8 cellular contexts compared by ENCODE assay signal in genomic region chr6:30724906-30725667, GRCh38. TPM values are rescaled to one million over a fixed set of nuclear protein-coding genes. Genes with fewer than 3 reads are reported as not detected.
DNase-seq lines count a peak whose midpoint lies in the region; ATAC-seq, FAIRE-seq and TF ChIP-seq lines count a peak whose summit lies in the region.

No MANE protein-coding gene starts in this region.

- H3K9me3 ChIP-seq in A673 (ENCODE audit: low read depth, low read length, poor library complexity, severe bottlenecking), result no peaks in the 10 kb centered on the region
- H3K9me3 ChIP-seq in mesodermal cell (ENCODE audit: control insufficient read depth, low read length), result no peaks in the 10 kb centered on the region

- peaks cover 76% of the 10 kb centered on the region for H3K36me3 Mint-ChIP-seq in activated CD4-positive, alpha-beta memory T cell treated with anti-CD3 and anti-CD28 coated beads, Interleukin-2, amount 10 ng/mL, durations not matched to agents 7 days and 5 days (ENCODE audit: low read depth)

- intact Hi-C loops in A673 (cut with micrococcal nuclease; ENCODE audit: unreplicated experiment), result loop anchor here (5.0 kb wide), 2 partner anchors 152 to 362 kb away; no protein-coding TSS in a partner anchor

- H3K36me3 ChIP-seq in A673 (ENCODE audit: insufficient read depth, low read length, poor library complexity, severe bottlenecking) (peaks cover 60% of the 10 kb centered on the region), mesodermal cell (ENCODE audit: control insufficient read depth, insufficient read depth, low read length) (peaks cover 71% of the 10 kb centered on the region)

- peak overlapping the region; percentile 48 for H3K27ac Mint-ChIP-seq in activated CD4-positive, alpha-beta memory T cell treated with anti-CD3 and anti-CD28 coated beads, Interleukin-2, amount 10 ng/mL, durations not matched to agents 7 days and 5 days

- CTCF ChIA-PET in A673 (lab: Charles Lee), result no interaction called here
- CTCF ChIA-PET in activated CD4-positive, alpha-beta memory T cell treated with anti-CD3 and anti-CD28 coated beads, Interleukin-2, amount 10 ng/mL, durations not matched to agents 7 days and 5 days (lab: Charles Lee), result interaction anchor here (25.8 kb wide), 1 partner anchor 47 kb away, joined by 626 read pairs; the partner anchor contains the start of gene DHX16

- POLR2A ChIA-PET in A673 (lab: Charles Lee; ENCODE audit: low non-redundant PET), result no interaction called here
- POLR2A ChIA-PET in activated CD4-positive, alpha-beta memory T cell treated with anti-CD3 and anti-CD28 coated beads, Interleukin-2, amount 10 ng/mL, durations not matched to agents 7 days and 5 days (lab: Charles Lee), result interaction anchor here (0.7 to 16.4 kb wide), 9 partner anchors 8 to 110 kb away, joined by 3 to 561 read pairs (median 8); partner anchors contain the start of genes DHX16 and MDC1

- no peak for TF ChIP-seq CTCF in A673 (conservative IDR thresholded peaks at IDR 0.05; ENCODE audit: low read depth, low read length)

- peaks cover 21% of the 10 kb centered on the region for H3K4me1 ChIP-seq in A673 (ENCODE audit: insufficient read depth, low read length, poor library complexity, severe bottlenecking)
- H3K4me1 ChIP-seq in mesodermal cell (ENCODE audit: control insufficient read depth, insufficient read depth, low read length, poor library complexity, severe bottlenecking), result peaks cover 26% of the 10 kb centered on the region

- 89 to 100% methylated on average over 2 to 3 of the region's 6 CpGs for WGBS in mesodermal cell (ENCODE audit: insufficient coverage in 2 of 2), 2 experiments

- DNase-seq in A673 (ENCODE audit: low spot score) (peak; percentile 28), NCI-H187 (lab: John Stamatoyannopoulos, UW) (no peak)
- DNase-seq in activated CD4-positive, alpha-beta memory T cell treated with anti-CD3 and anti-CD28 coated beads, Interleukin-2, amount 10 ng/mL, durations not matched to agents 7 days and 5 days, result no peak
- no peak for DNase-seq in stimulated activated naive CD4-positive, alpha-beta T cell treated with Interleukin-2 at 50 U/mL for 16 hours (lab: John Stamatoyannopoulos, UW)
- no peak for DNase-seq in stimulated activated CD8-positive, alpha-beta memory T cell treated with anti-CD3 and anti-CD28 coated beads, Interleukin-4, amount 100 ng/mL, for 48 hours

- H3K9me3 Mint-ChIP-seq in activated CD4-positive, alpha-beta memory T cell treated with anti-CD3 and anti-CD28 coated beads, Interleukin-2, amount 10 ng/mL, durations not matched to agents 7 days and 5 days, result no peaks in the 10 kb centered on the region

- FAIRE-seq in G401.6 (lab: Jason Lieb, UNC), result peak; percentile 27

- no TSS peak for BruUV-seq in A673 (replicated peaks; lab: Mats Ljungman, UMichigan)

- no peaks in the 10 kb centered on the region for H3K27me3 ChIP-seq in A673 (replicated peaks; ENCODE audit: insufficient read depth, low read depth, low read length, poor library complexity)

- peak overlapping the region; percentile 33 for H3K4me3 Mint-ChIP-seq in activated CD4-positive, alpha-beta memory T cell treated with anti-CD3 and anti-CD28 coated beads, Interleukin-2, amount 10 ng/mL, durations not matched to agents 7 days and 5 days

- H3K27ac ChIP-seq in A673 (ENCODE audit: low read depth, low read length, poor library complexity, severe bottlenecking) (peak overlapping the region; percentile 7), mesodermal cell (ENCODE audit: low read depth, low read length, severe bottlenecking) (no peak overlapping the region)

- no peak for ATAC-seq in GM21529 (IDR thresholded peaks at IDR 0.05; ENCODE audit: unreplicated experiment)

- H3K27me3 Mint-ChIP-seq in activated CD4-positive, alpha-beta memory T cell treated with anti-CD3 and anti-CD28 coated beads, Interleukin-2, amount 10 ng/mL, durations not matched to agents 7 days and 5 days, result no peaks in the 10 kb centered on the region

- H3K4me1 Mint-ChIP-seq in activated CD4-positive, alpha-beta memory T cell treated with anti-CD3 and anti-CD28 coated beads, Interleukin-2, amount 10 ng/mL, durations not matched to agents 7 days and 5 days, result peaks cover 41% of the 10 kb centered on the region

- no peak overlapping the region for H3K4me3 ChIP-seq in A673 (ENCODE audit: low read depth, low read length, poor library complexity, severe bottlenecking)
- H3K4me3 ChIP-seq in mesodermal cell (ENCODE audit: extremely low read depth, insufficient read depth, low read length, poor library complexity, severe bottlenecking), result peak overlapping the region; percentile 12

RNA-seq across cellular contexts. Expression of gene TUBB, which starts 4.9 kb away (rescaled TPM):
- total RNA-seq in A673 (2021), result 1,864 and 1,936 TPM in 2 replicates
- total RNA-seq in activated CD4-positive, alpha-beta memory T cell treated with anti-CD3 and anti-CD28 coated beads, Interleukin-2, amount 10 ng/mL, durations not matched to agents 7 days and 5 days, result 1,000 to 10,000 TPM; 1,162 to 1,172 TPM
- 1,638 TPM for polyA plus RNA-seq in mesodermal cell (2013, experiment 1 of 2)
- polyA plus RNA-seq in mesodermal cell (2013, experiment 2 of 2), result 1,486 TPM

RNA-seq across cellular contexts. Expression of gene MDC1, which starts 8.0 kb away (rescaled TPM):
- 52.9 and 53.4 TPM in 2 replicates for total RNA-seq in A673 (2021)
- 10 to 100 TPM; 49.7 to 54.6 TPM for total RNA-seq in activated CD4-positive, alpha-beta memory T cell treated with anti-CD3 and anti-CD28 coated beads, Interleukin-2, amount 10 ng/mL, durations not matched to agents 7 days and 5 days
- 60.6 TPM for polyA plus RNA-seq in mesodermal cell (2013, experiment 1 of 2)
- 50.2 TPM for polyA plus RNA-seq in mesodermal cell (2013, experiment 2 of 2)

RNA-seq across cellular contexts. Expression of gene FLOT1, which starts 17.4 kb away (rescaled TPM):
- total RNA-seq in A673 (2021), result 116 and 120 TPM in 2 replicates
- 100 to 1,000 TPM; 125 to 131 TPM for total RNA-seq in activated CD4-positive, alpha-beta memory T cell treated with anti-CD3 and anti-CD28 coated beads, Interleukin-2, amount 10 ng/mL, durations not matched to agents 7 days and 5 days
- 145 TPM for polyA plus RNA-seq in mesodermal cell (2013, experiment 1 of 2)
- polyA plus RNA-seq in mesodermal cell (2013, experiment 2 of 2), result 130 TPM

RNA-seq across cellular contexts. Expression of gene IER3, which starts 19.3 kb away (rescaled TPM):
- 33.5 and 34.6 TPM in 2 replicates for total RNA-seq in A673 (2021)
- total RNA-seq in activated CD4-positive, alpha-beta memory T cell treated with anti-CD3 and anti-CD28 coated beads, Interleukin-2, amount 10 ng/mL, durations not matched to agents 7 days and 5 days, result 10 to 100 TPM; 11.2 to 13.1 TPM
- 139 TPM for polyA plus RNA-seq in mesodermal cell (2013, experiment 1 of 2)
- polyA plus RNA-seq in mesodermal cell (2013, experiment 2 of 2), result 110 TPM

RNA-seq across cellular contexts. Expression of gene NRM, which starts 34.3 kb away (rescaled TPM):
- 49.8 and 54.4 TPM in 2 replicates for total RNA-seq in A673 (2021)
- 10 to 100 TPM; 40.5 to 41.1 TPM for total RNA-seq in activated CD4-positive, alpha-beta memory T cell treated with anti-CD3 and anti-CD28 coated beads, Interleukin-2, amount 10 ng/mL, durations not matched to agents 7 days and 5 days
- polyA plus RNA-seq in mesodermal cell (2013, experiment 1 of 2), result 37.5 TPM
- polyA plus RNA-seq in mesodermal cell (2013, experiment 2 of 2), result 38.7 TPM
